Comparison of ENCODE assay signal across 8 cellular contexts in the genomic region with DNA sequence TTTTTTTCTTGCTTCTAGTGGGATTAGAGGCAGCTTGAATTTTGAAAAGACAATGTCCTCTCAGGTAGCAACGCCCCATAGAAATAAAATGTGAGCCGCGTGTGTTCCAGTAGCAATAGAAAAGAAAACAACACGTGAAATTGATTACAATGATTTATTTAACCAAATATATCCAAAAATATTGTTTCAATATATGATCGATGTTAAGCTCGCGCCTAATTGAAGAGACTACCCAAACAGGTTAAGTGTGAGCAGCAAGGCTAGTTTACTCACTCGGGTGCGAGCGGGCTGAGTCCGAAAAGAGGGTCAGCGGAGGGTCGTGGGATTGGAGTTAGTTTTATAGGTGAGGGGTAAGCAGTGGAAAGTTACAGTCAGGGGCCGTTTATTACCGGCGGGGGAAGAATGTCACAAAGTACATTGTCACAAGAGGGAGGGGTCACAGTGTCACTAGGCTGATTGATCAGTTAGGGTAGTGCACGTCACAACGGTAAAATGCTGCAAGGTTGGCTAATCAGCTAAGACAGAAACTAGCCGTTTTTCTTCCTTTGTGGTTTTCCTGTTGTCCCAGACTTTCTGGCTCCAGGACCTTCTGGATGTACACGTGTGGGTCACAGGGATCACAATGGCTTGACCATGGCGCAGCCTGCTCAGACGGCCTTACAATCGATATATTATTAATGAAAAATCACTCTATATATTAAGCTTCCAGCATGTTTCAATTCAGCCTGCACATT. TPM values are rescaled to one million over a fixed set of nuclear protein-coding genes. Genes with fewer than 3 reads are reported as not detected.
DNase-seq lines count a peak whose midpoint lies in the region; ATAC-seq, FAIRE-seq and TF ChIP-seq lines count a peak whose summit lies in the region.

No MANE protein-coding gene starts in this region.

- H3K23ac ChIP-seq in H9 (ENCODE audit: insufficient read length, low read depth, low read length), result no peak overlapping the region

- H3K79me1 ChIP-seq in H9 (ENCODE audit: insufficient read depth, low read depth, low read length, poor library complexity, severe bottlenecking), result peaks cover 13% of the 10 kb centered on the region

- no peak overlapping the region for H3K56ac ChIP-seq in H9 (ENCODE audit: insufficient read length, low read depth, low read length)

- peaks cover 21% of the 10 kb centered on the region in 2 experiments for H3K4me1 Mint-ChIP-seq in H9
- peaks cover 16% of the 10 kb centered on the region for H3K4me1 Mint-ChIP-seq in endothelial cell (ENCODE audit: unreplicated experiment)

- no peak overlapping the region for H3K14ac ChIP-seq in H9 (ENCODE audit: insufficient read depth, low read length)

- H3K27ac Mint-ChIP-seq in H9 (peak overlapping the region in 2 of 3 experiments; percentile 66 to 90; a peak in 5 of 7 replicates), endothelial cell (ENCODE audit: unreplicated experiment) (peak overlapping the region; percentile 91)

- H2AFZ ChIP-seq in H9 (ENCODE audit: low read length) (no peak overlapping the region), osteoblast (ENCODE audit: low read length) (peak overlapping the region; percentile 98)

- peaks cover 36 to 40% of the 10 kb centered on the region in 2 experiments for H3K9me3 Mint-ChIP-seq in H9
- H3K9me3 Mint-ChIP-seq in endothelial cell (ENCODE audit: unreplicated experiment), result peaks cover 10% of the 10 kb centered on the region

- H4K5ac ChIP-seq in H9 (ENCODE audit: insufficient read length, low read depth, low read length), result no peak overlapping the region

- peaks cover 16% of the 10 kb centered on the region for H3K9me3 ChIP-seq in H9 (ENCODE audit: control insufficient read depth, low read depth, low read length)
- no peaks in the 10 kb centered on the region for H3K9me3 ChIP-seq in osteoblast (ENCODE audit: low read depth, low read length)

- no peak overlapping the region for H3K27ac ChIP-seq in H9 (ENCODE audit: insufficient read length, low read depth, low read length)
- no peak overlapping the region for H3K27ac ChIP-seq in osteoblast (ENCODE audit: low read depth, low read length)

- H3K36me3 Mint-ChIP-seq in H9 (ENCODE audit: insufficient read depth in 1 of 3, low read depth in 3 of 3) (peaks cover 28 to 35% (median 31%) of the 10 kb centered on the region in 3 experiments), endothelial cell (ENCODE audit: low read depth, unreplicated experiment) (peaks cover 30% of the 10 kb centered on the region)

- TF ChIP-seq CTCF in H9 (conservative IDR thresholded peaks at IDR 0.05), result no peak
- no peak for TF ChIP-seq CTCF in endothelial cell (IDR thresholded peaks at IDR 0.05; ENCODE audit: unreplicated experiment)
- no peak for TF ChIP-seq CTCF in osteoblast (IDR thresholded peaks at IDR 0.05; ENCODE audit: extremely low read depth, low read depth, low read length)

- H3K4me3 Mint-ChIP-seq in H9, result peak overlapping the region; percentile 85 to 96
- peak overlapping the region; percentile 96 for H3K4me3 Mint-ChIP-seq in endothelial cell (ENCODE audit: unreplicated experiment)

- H2BK120ac ChIP-seq in H9 (ENCODE audit: low read depth, low read length, poor library complexity, severe bottlenecking), result no peak overlapping the region

- no peak overlapping the region for H2BK15ac ChIP-seq in H9 (ENCODE audit: low read depth, low read length)

- no peak overlapping the region for H3T11ph ChIP-seq in H9 (ENCODE audit: low read length)

- H3K4me1 ChIP-seq in H9 (ENCODE audit: insufficient read depth, low read length) (no peaks in the 10 kb centered on the region), osteoblast (ENCODE audit: insufficient read depth, low read length) (peaks cover 8% of the 10 kb centered on the region)

- no peak overlapping the region for H2BK5ac ChIP-seq in H9 (ENCODE audit: insufficient read length, low read length)

- WGBS in H9 (ENCODE audit: extremely low coverage, insufficient read length, low lambda C conversion rate), result no CpG with 5 or more reads among the region's 23 CpGs

- H3K79me2 ChIP-seq in H9 (ENCODE audit: insufficient read depth, low read length) (peaks cover 17% of the 10 kb centered on the region), osteoblast (ENCODE audit: insufficient read depth, low read length) (peaks cover 20% of the 10 kb centered on the region)

- no peak for FAIRE-seq in RCC 7860 (lab: Jason Lieb, UNC)

- peak; percentile 55 for DNase-seq in H9
- DNase-seq in RCC 7860 (ENCODE audit: low spot score), result peak; percentile 21
- no peak for DNase-seq in endothelial cell (ENCODE audit: low spot score)
- no peak for DNase-seq in osteoblast (ENCODE audit: insufficient read length, low spot score, missing footprints)
- no peak for DNase-seq in NCI-H524 treated with DMSO at 0.1 percent for 48 hours (lab: John Stamatoyannopoulos, UW)

- no peaks in the 10 kb centered on the region for H3K36me3 ChIP-seq in osteoblast (ENCODE audit: insufficient read depth, low read length)

- H2AK5ac ChIP-seq in H9 (ENCODE audit: insufficient read length, low read length), result no peak overlapping the region

- no peak overlapping the region for H4K91ac ChIP-seq in H9 (ENCODE audit: insufficient read length, low read depth, low read length)

- H3K27me3 Mint-ChIP-seq in H9 (ENCODE audit: low read depth), result peaks cover 4% of the 10 kb centered on the region; the same call in 1 of the 2 replicates
- H3K27me3 Mint-ChIP-seq in endothelial cell (ENCODE audit: unreplicated experiment), result peaks cover 7% of the 10 kb centered on the region

- no peak overlapping the region for H3K18ac ChIP-seq in H9 (ENCODE audit: insufficient read length, low read depth, low read length)

- H3K9ac ChIP-seq in H9 (ENCODE audit: extremely low read depth, insufficient read length, low read length), result no peak overlapping the region

- peak overlapping the region; percentile 29 for H3K4me2 ChIP-seq in H9 (ENCODE audit: insufficient read depth, insufficient read length, low read length)
- H3K4me2 ChIP-seq in osteoblast (ENCODE audit: insufficient read depth, low read length), result peak overlapping the region; percentile 95

- H3K4ac ChIP-seq in H9 (ENCODE audit: low read depth, low read length), result no peak overlapping the region

- H3K27me3 ChIP-seq in H9 (ENCODE audit: insufficient read depth, low read length) (no peaks in the 10 kb centered on the region), osteoblast (ENCODE audit: insufficient read depth, low read length) (no peaks in the 10 kb centered on the region)

- H3K4me3 ChIP-seq in osteoblast (ENCODE audit: insufficient read depth, low read length), result peak overlapping the region; percentile 89

- peaks cover 6% of the 10 kb centered on the region for H3K23me2 ChIP-seq in H9 (ENCODE audit: insufficient read length, low read depth, low read length, poor library complexity, severe bottlenecking)

- no peaks in the 10 kb centered on the region for H4K20me1 ChIP-seq in H9 (ENCODE audit: control insufficient read depth, insufficient read depth, insufficient read length)
- no peaks in the 10 kb centered on the region for H4K20me1 ChIP-seq in osteoblast (ENCODE audit: insufficient read depth, low read length)

- ATAC-seq in GM21423 (IDR thresholded peaks at IDR 0.05; ENCODE audit: unreplicated experiment) (no peak), HG02610 (IDR thresholded peaks at IDR 0.05; ENCODE audit: unreplicated experiment) (no peak), GM18909 (IDR thresholded peaks at IDR 0.05; ENCODE audit: poor library complexity, unreplicated experiment) (no peak)

- H2BK12ac ChIP-seq in H9 (ENCODE audit: insufficient read length, low read depth, low read length), result no peak overlapping the region

- no peak overlapping the region for H2BK20ac ChIP-seq in H9 (ENCODE audit: low read depth, low read length, poor library complexity, severe bottlenecking)

- no peak overlapping the region for H4K8ac ChIP-seq in H9 (replicated peaks; ENCODE audit: insufficient read length, low read depth, low read length)

RNA-seq across cellular contexts. Expression of gene ZNF670, which starts 0.7 kb away (rescaled TPM):
- total RNA-seq in H9 (2021), result 12.8 and 13.9 TPM in 2 replicates
- 9.7 TPM for total RNA-seq in endothelial cell (ENCODE audit: unreplicated experiment)
- 2.9 and 3.8 TPM in 2 replicates for total RNA-seq in osteoblast

RNA-seq across cellular contexts. Expression of gene ZNF669, which starts 24.8 kb away (rescaled TPM):
- total RNA-seq in H9 (2021) (19.2 and 19.5 TPM in 2 replicates), endothelial cell (ENCODE audit: unreplicated experiment) (21.7 TPM), osteoblast (10.1 and 11.8 TPM in 2 replicates)

Comparison
In these comparisons a context has a peak if more than half of its experiments do, and no peak if none do; other contexts are left out.
1. DNase-seq: peak in H9 (single experiment) and RCC 7860 (single experiment); none in endothelial cell (single experiment), osteoblast (single experiment) and NCI-H524 treated with DMSO at 0.1 percent for 48 hours (single experiment).